In the genomic region with DNA sequence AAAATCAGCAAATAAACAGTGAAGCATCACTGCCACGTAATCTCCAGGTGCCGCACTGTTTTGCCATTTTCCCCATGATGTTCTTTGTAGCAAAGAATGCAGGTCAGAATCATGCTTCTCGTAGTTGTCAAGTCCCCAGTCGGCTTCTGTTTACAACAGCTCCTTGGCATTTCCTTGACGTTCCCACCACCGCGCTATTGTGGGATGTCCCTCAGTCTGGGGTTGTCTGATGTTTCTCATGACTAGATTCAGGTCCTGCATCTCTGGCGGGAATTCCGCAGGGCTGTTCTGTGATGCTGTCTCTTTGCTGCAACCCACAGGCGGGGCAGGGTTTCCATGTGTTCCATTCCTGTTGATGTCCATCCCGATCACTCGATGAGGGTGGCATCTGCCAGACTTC, we compare ENCODE assay signal across 1 cellular context.
TF ChIP-seq lines count a peak whose summit lies in the region.

No MANE protein-coding gene starts in this region.

TF ChIP-seq in GM23338, 12 proteins besides CTCF, POLR2A, EP300 and RAD21 (continued from another document):
- TF ChIP-seq NANOG (IDR thresholded peaks at IDR 0.05; ENCODE audit: borderline replicate concordance) (no peak), EZH2phosphoT487 (IDR thresholded peaks at IDR 0.05; ENCODE audit: unreplicated experiment) (no peak)
- TF ChIP-seq, protein P1, sequence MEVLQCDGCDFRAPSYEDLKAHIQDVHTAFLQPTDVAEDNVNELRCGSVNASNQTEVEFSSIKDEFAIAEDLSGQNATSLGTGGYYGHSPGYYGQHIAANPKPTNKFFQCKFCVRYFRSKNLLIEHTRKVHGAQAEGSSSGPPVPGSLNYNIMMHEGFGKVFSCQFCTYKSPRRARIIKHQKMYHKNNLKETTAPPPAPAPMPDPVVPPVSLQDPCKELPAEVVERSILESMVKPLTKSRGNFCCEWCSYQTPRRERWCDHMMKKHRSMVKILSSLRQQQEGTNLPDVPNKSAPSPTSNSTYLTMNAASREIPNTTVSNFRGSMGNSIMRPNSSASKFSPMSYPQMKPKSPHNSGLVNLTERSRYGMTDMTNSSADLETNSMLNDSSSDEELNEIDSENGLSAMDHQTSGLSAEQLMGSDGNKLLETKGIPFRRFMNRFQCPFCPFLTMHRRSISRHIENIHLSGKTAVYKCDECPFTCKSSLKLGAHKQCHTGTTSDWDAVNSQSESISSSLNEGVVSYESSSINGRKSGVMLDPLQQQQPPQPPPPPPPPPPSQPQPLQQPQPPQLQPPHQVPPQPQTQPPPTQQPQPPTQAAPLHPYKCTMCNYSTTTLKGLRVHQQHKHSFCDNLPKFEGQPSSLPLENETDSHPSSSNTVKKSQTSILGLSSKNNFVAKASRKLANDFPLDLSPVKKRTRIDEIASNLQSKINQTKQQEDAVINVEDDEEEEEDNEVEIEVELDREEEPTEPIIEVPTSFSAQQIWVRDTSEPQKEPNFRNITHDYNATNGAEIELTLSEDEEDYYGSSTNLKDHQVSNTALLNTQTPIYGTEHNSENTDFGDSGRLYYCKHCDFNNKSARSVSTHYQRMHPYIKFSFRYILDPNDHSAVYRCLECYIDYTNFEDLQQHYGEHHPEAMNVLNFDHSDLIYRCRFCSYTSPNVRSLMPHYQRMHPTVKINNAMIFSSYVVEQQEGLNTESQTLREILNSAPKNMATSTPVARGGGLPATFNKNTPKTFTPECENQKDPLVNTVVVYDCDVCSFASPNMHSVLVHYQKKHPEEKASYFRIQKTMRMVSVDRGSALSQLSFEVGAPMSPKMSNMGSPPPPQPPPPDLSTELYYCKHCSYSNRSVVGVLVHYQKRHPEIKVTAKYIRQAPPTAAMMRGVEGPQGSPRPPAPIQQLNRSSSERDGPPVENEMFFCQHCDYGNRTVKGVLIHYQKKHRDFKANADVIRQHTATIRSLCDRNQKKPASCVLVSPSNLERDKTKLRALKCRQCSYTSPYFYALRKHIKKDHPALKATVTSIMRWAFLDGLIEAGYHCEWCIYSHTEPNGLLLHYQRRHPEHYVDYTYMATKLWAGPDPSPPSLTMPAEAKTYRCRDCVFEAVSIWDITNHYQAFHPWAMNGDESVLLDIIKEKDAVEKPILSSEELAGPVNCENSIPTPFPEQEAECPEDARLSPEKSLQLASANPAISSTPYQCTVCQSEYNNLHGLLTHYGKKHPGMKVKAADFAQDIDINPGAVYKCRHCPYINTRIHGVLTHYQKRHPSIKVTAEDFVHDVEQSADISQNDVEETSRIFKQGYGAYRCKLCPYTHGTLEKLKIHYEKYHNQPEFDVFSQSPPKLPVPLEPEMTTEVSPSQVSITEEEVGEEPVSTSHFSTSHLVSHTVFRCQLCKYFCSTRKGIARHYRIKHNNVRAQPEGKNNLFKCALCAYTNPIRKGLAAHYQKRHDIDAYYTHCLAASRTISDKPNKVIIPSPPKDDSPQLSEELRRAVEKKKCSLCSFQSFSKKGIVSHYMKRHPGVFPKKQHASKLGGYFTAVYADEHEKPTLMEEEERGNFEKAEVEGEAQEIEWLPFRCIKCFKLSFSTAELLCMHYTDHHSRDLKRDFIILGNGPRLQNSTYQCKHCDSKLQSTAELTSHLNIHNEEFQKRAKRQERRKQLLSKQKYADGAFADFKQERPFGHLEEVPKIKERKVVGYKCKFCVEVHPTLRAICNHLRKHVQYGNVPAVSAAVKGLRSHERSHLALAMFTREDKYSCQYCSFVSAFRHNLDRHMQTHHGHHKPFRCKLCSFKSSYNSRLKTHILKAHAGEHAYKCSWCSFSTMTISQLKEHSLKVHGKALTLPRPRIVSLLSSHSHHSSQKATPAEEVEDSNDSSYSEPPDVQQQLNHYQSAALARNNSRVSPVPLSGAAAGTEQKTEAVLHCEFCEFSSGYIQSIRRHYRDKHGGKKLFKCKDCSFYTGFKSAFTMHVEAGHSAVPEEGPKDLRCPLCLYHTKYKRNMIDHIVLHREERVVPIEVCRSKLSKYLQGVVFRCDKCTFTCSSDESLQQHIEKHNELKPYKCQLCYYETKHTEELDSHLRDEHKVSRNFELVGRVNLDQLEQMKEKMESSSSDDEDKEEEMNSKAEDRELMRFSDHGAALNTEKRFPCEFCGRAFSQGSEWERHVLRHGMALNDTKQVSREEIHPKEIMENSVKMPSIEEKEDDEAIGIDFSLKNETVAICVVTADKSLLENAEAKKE (CRISPR knock-in tag; IDR thresholded peaks at IDR 0.05): no peak
- TF ChIP-seq, protein P2, sequence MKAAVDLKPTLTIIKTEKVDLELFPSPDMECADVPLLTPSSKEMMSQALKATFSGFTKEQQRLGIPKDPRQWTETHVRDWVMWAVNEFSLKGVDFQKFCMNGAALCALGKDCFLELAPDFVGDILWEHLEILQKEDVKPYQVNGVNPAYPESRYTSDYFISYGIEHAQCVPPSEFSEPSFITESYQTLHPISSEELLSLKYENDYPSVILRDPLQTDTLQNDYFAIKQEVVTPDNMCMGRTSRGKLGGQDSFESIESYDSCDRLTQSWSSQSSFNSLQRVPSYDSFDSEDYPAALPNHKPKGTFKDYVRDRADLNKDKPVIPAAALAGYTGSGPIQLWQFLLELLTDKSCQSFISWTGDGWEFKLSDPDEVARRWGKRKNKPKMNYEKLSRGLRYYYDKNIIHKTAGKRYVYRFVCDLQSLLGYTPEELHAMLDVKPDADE (IDR thresholded peaks at IDR 0.05): no peak
